In genomic region chr4:139416073-139416673, GRCh38 we compare ENCODE assay signal across 9 cellular contexts. TPM values are rescaled to one million over a fixed set of nuclear protein-coding genes. Genes with fewer than 3 reads are reported as not detected.
DNase-seq lines count a peak whose midpoint lies in the region; ATAC-seq and TF ChIP-seq lines count a peak whose summit lies in the region.
"Had no signal": no experiment of that assay in that cellular context is flagged by ENCODE, and none has a peak within 500 bp of the region (broad histone marks: within the 10 kb centered on the region; RNA-seq: fewer than 3 reads in every experiment).

No MANE protein-coding gene starts in this region.

- H3K27ac Mint-ChIP-seq in CD4-positive, alpha-beta T cell, result no peak overlapping the region
- no peak overlapping the region for H3K27ac Mint-ChIP-seq in naive B cell
- H3K27ac Mint-ChIP-seq: T-helper 1 cell treated with Interleukin-12 subunit alpha and Interleukin-12 subunit beta and Interleukin-4 antibody, amounts not matched to agents 30 μg/mL and 1 μg/mL, for 36 hours had no signal

- H3K27ac ChIP-seq in CD4-positive, alpha-beta T cell (ENCODE audit: low read depth, low read length), result no peak overlapping the region
- no peak overlapping the region for H3K27ac ChIP-seq in OCI-LY7 (ENCODE audit: low read depth, low read length, poor library complexity, severe bottlenecking)

- BruUV-seq in OCI-LY7 (replicated peaks; lab: Mats Ljungman, UMichigan), result no TSS peak

- H3K9me3 ChIP-seq in CD4-positive, alpha-beta T cell (ENCODE audit: control insufficient read depth, low read length), result peaks cover 3% of the 10 kb centered on the region
- no peaks in the 10 kb centered on the region; the same call in 1 of the 2 replicates for H3K9me3 ChIP-seq in OCI-LY7 (ENCODE audit: low read length)

- intact Hi-C loops in CD4-positive, alpha-beta T cell (cut with DNase I, micrococcal nuclease), result loop anchor here (2.0 to 10.0 kb wide), 6 partner anchors 36 to 239 kb away; partner anchors contain the start of gene RAB33B (in 1 of the 2)
- intact Hi-C loops in OCI-LY7 (cut with micrococcal nuclease; ENCODE audit: unreplicated experiment), result loop anchor here (1.0 to 5.0 kb wide), 3 partner anchors 37 to 241 kb away; no protein-coding TSS in a partner anchor

- H3K36me3 Mint-ChIP-seq in CD4-positive, alpha-beta T cell (ENCODE audit: low read depth), result peaks cover 65% of the 10 kb centered on the region
- H3K36me3 Mint-ChIP-seq in naive B cell, result peaks cover 17 to 26% of the 10 kb centered on the region in 2 donors

- CTCF ChIA-PET in CD4-positive, alpha-beta T cell (lab: Charles Lee), result interaction anchor here (0.9 to 1.2 kb wide), 3 partner anchors 37 to 110 kb away, joined by 3 to 5 read pairs (median 4); no protein-coding TSS in a partner anchor
- CTCF ChIA-PET in OCI-LY7 (lab: Charles Lee; ENCODE audit: unreplicated experiment), result no interaction called here

- no peaks in the 10 kb centered on the region for H4K20me1 ChIP-seq in OCI-LY7 (ENCODE audit: insufficient read depth, low read length)

- H2AFZ ChIP-seq in OCI-LY7 (ENCODE audit: low read length), result no peak overlapping the region

- in situ Hi-C loops in GM13977 (cut with MboI; ENCODE audit: low pct_unique_long_range_greater_than_20kb, low sequenced_read_pairs, unreplicated experiment), result loop anchor here (10.0 kb wide), 1 partner anchor 119 kb away; no protein-coding TSS in a partner anchor

- TF ChIP-seq CTCF in CD4-positive, alpha-beta T cell (IDR thresholded peaks at IDR 0.05), result peak; percentile 77
- TF ChIP-seq CTCF in GM13977 (IDR thresholded peaks at IDR 0.05; ENCODE audit: extremely low read depth, insufficient read depth, missing control alignments) (peak; percentile 61), OCI-LY7 (conservative IDR thresholded peaks at IDR 0.05; ENCODE audit: low read length) (peak; percentile 95)

- H3K79me2 ChIP-seq in OCI-LY7 (ENCODE audit: insufficient read depth, low read depth, low read length), result no peaks in the 10 kb centered on the region

- H3K4me1 Mint-ChIP-seq in CD4-positive, alpha-beta T cell (ENCODE audit: low read depth), result peaks cover 5% of the 10 kb centered on the region
- peaks cover 14 to 34% (median 33%) of the 10 kb centered on the region in 3 donors for H3K4me1 Mint-ChIP-seq in naive B cell

- H3K36me3 ChIP-seq in OCI-LY7 (ENCODE audit: insufficient read depth, low read length), result peaks cover 42% of the 10 kb centered on the region

- ATAC-seq in CD4-positive, alpha-beta T cell (ENCODE audit: poor library complexity), result peak; percentile 32
- ATAC-seq in naive B cell (ENCODE audit: low read depth in 2 of 2), result no peak
- ATAC-seq in GM21423 (IDR thresholded peaks at IDR 0.05; ENCODE audit: unreplicated experiment), result no peak
- ATAC-seq in HG02610 (IDR thresholded peaks at IDR 0.05; ENCODE audit: unreplicated experiment), result no peak

- H3K9me2 ChIP-seq in OCI-LY7 (ENCODE audit: insufficient read depth, low read length), result no peaks in the 10 kb centered on the region

- H3K9me3 Mint-ChIP-seq in CD4-positive, alpha-beta T cell, result peaks cover 4% of the 10 kb centered on the region
- H3K9me3 Mint-ChIP-seq in naive B cell, result peaks cover 2 to 36% (median 11%) of the 10 kb centered on the region in 7 donors

- H3K4me3 Mint-ChIP-seq in CD4-positive, alpha-beta T cell, result no peak overlapping the region
- H3K4me3 Mint-ChIP-seq in naive B cell, result no peak overlapping the region
- H3K4me3 Mint-ChIP-seq: T-helper 1 cell treated with Interleukin-12 subunit alpha and Interleukin-12 subunit beta and Interleukin-4 antibody, amounts not matched to agents 30 μg/mL and 1 μg/mL, for 36 hours had no signal

- H3K4me3 ChIP-seq in OCI-LY7 (ENCODE audit: low read depth, low read length, poor library complexity, severe bottlenecking), result no peak overlapping the region

- POLR2A ChIA-PET in CD4-positive, alpha-beta T cell (lab: Charles Lee), result interaction anchor here (1.4 kb wide), 1 partner anchor 37 kb away, joined by 3 read pairs; no protein-coding TSS in a partner anchor
- POLR2A ChIA-PET in OCI-LY7 (lab: Charles Lee), result no interaction called here

- no peaks in the 10 kb centered on the region for H3K27me3 ChIP-seq in CD4-positive, alpha-beta T cell (ENCODE audit: control insufficient read depth, insufficient read depth, low read length)

- H3K27me3 Mint-ChIP-seq in CD4-positive, alpha-beta T cell, result no peaks in the 10 kb centered on the region
- H3K27me3 Mint-ChIP-seq in naive B cell, result no peaks in the 10 kb centered on the region

- H3K4me2 ChIP-seq in OCI-LY7 (ENCODE audit: low read length), result no peak overlapping the region

- peaks cover 5% of the 10 kb centered on the region for H3K4me1 ChIP-seq in OCI-LY7 (ENCODE audit: insufficient read depth, low read length, poor library complexity, severe bottlenecking)

- DNase-seq in CD4-positive, alpha-beta T cell, result no peak
- DNase-seq in GM13977 (ENCODE audit: low spot score) (peak; percentile 16), OCI-LY7 (ENCODE audit: low spot score) (peak; percentile 67), naive B cell (peak; percentile 35), OCI-M2 (lab: John Stamatoyannopoulos, UW; ENCODE audit: unreplicated experiment) (no peak)
- peak; percentile 4 for DNase-seq in effector CD4-positive, alpha-beta T cell

RNA-seq across cellular contexts. Expression of gene RAB33B, which starts 37.7 kb away (rescaled TPM):
- 10 to 100 TPM; 23.3 to 23.6 TPM for total RNA-seq in CD4-positive, alpha-beta T cell
- total RNA-seq in OCI-LY7 (2014; rRNA removed; shearing (Covaris generic)), result 9.2 and 11.7 TPM in 2 replicates
- total RNA-seq in OCI-LY7 (2022), result 9.2 and 11.5 TPM in 2 replicates
- polyA plus RNA-seq in naive B cell (ENCODE audit: low read depth in 6 of 6), result 10 to 100 TPM in 5 of 6 donors, 1 to 10 TPM in 1; 7.8 to 15.3 (median 12.8) TPM

Comparison
In these comparisons a context has a peak if more than half of its experiments do, and no peak if none do; other contexts are left out.
1. DNase-seq: peak in GM13977 (single experiment), OCI-LY7 (single experiment), effector CD4-positive, alpha-beta T cell (single experiment) and naive B cell (single experiment); none in CD4-positive, alpha-beta T cell (0 of 10) and OCI-M2 (single experiment).
2. Peak in every context shown above with its lines, with median percentiles within 50 percentile points of each other: CTCF ChIP-seq.